ENCODE assay signal across 8 cellular contexts in the genomic region with DNA sequence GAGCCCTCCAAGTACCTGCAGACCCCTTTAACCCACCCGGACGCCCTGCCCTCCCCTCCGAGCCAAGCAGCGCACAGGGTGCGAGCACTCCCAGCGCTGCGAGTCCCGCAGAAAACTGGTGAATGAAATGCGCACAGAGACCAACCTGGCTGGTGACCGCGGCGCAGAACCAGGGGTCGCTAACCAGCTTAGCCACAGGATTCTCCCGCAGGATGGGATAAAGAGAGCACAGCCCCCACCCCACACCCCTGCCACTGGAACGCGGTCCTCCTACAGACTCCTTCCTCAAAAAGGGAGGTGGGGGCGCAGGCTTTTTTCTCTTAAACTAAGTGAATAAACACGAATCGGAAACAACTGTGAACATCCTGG. TPM values are rescaled to one million over a fixed set of nuclear protein-coding genes. Genes with fewer than 3 reads are reported as not detected.
A peak's percentile ranks its signal among the peaks of the same experiment; 100 is the strongest.
DNase-seq lines count a peak whose midpoint lies in the region; ATAC-seq and TF ChIP-seq lines count a peak whose summit lies in the region.

No MANE protein-coding gene starts in this region.

- DNase-seq in AG20443 (ENCODE audit: low spot score) (peak; percentile 20), esophagus muscularis mucosa (ENCODE audit: extremely low spot score) (no peak), natural killer cell (no peak), kidney glomerular epithelial cell (lab: John Stamatoyannopoulos, UW) (no peak)
- peak; percentile 22 for DNase-seq in activated CD8-positive, alpha-beta T cell treated with anti-CD3 and anti-CD28 coated beads for 36 hours

- H3K9me3 Mint-ChIP-seq in activated CD8-positive, alpha-beta T cell treated with anti-CD3 and anti-CD28 coated beads for 36 hours, result no peaks in the 10 kb centered on the region
- H3K9me3 Mint-ChIP-seq in natural killer cell, result no peaks in the 10 kb centered on the region

- intact Hi-C loops in activated CD8-positive, alpha-beta T cell treated with anti-CD3 and anti-CD28 coated beads for 36 hours (cut with micrococcal nuclease), result loop anchor here (5.0 kb wide), 2 partner anchors 45 to 155 kb away; no protein-coding TSS in a partner anchor
- intact Hi-C loops in esophagus muscularis mucosa (cut with DNase I) (loop anchor here (5.0 kb wide), 2 partner anchors 165 to 1565 kb away; a partner anchor contains a TSS), natural killer cell (cut with micrococcal nuclease) (loop anchor here (5.0 kb wide), 2 partner anchors 45 to 175 kb away; no protein-coding TSS in a partner anchor)

- H3K4me3 ChIP-seq in HUES6 (ENCODE audit: low read depth, low read length) (peak overlapping the region; percentile 83), esophagus muscularis mucosa (peak overlapping the region; percentile 72 to 97 (median 90))

- no peak for TF ChIP-seq EP300 in esophagus muscularis mucosa (IDR thresholded peaks at IDR 0.05)

- WGBS in esophagus muscularis mucosa, result 7% methylated on average over 17 of the region's 19 CpGs

- peak overlapping the region; percentile 94 for H3K27ac Mint-ChIP-seq in activated CD8-positive, alpha-beta T cell treated with anti-CD3 and anti-CD28 coated beads for 36 hours
- H3K27ac Mint-ChIP-seq in natural killer cell, result peak overlapping the region; percentile 86 to 96

- H3K36me3 ChIP-seq in HUES6 (ENCODE audit: control insufficient read depth, insufficient read depth, low read length), result no peaks in the 10 kb centered on the region
- H3K36me3 ChIP-seq in esophagus muscularis mucosa, result no peaks in the 10 kb centered on the region

- H3K27ac ChIP-seq in HUES6 (ENCODE audit: low read depth, low read length), result no peak overlapping the region
- H3K27ac ChIP-seq in esophagus muscularis mucosa (replicated peaks in 1 of 4), result peak overlapping the region; percentile 95 to 99 (median 98)

- no peak for ATAC-seq in activated CD8-positive, alpha-beta T cell treated with anti-CD3 and anti-CD28 coated beads for 36 hours
- ATAC-seq in natural killer cell (no peak), HG03025 (IDR thresholded peaks at IDR 0.05; ENCODE audit: low FRiP score, unreplicated experiment) (no peak), HG02870 (IDR thresholded peaks at IDR 0.05; ENCODE audit: unreplicated experiment) (no peak)

- H3K27me3 Mint-ChIP-seq in activated CD8-positive, alpha-beta T cell treated with anti-CD3 and anti-CD28 coated beads for 36 hours, result no peaks in the 10 kb centered on the region
- H3K27me3 Mint-ChIP-seq in natural killer cell (ENCODE audit: low read depth in 2 of 2), result no peaks in the 10 kb centered on the region

- H3K27me3 ChIP-seq in HUES6 (ENCODE audit: control insufficient read depth, insufficient read depth, low read length) (peaks cover 42% of the 10 kb centered on the region), esophagus muscularis mucosa (no peaks in the 10 kb centered on the region)

- H3K36me3 Mint-ChIP-seq in activated CD8-positive, alpha-beta T cell treated with anti-CD3 and anti-CD28 coated beads for 36 hours (ENCODE audit: low read depth), result no peaks in the 10 kb centered on the region
- H3K36me3 Mint-ChIP-seq in natural killer cell, result no peaks in the 10 kb centered on the region

- CTCF ChIA-PET in activated CD8-positive, alpha-beta T cell treated with anti-CD3 and anti-CD28 coated beads for 36 hours (lab: Charles Lee), result interaction anchor here (2.2 to 2.6 kb wide), 2 partner anchors 19 to 164 kb away, joined by 7 to 14 read pairs; no protein-coding TSS in a partner anchor

- H3K9me3 ChIP-seq in HUES6 (ENCODE audit: control insufficient read depth, insufficient read depth, low read depth, low read length) (no peaks in the 10 kb centered on the region), esophagus muscularis mucosa (no peaks in the 10 kb centered on the region)

- TF ChIP-seq POLR2A in esophagus muscularis mucosa (IDR thresholded peaks at IDR 0.05; ENCODE audit: low read depth), result no peak

- H3K9ac ChIP-seq in HUES6 (ENCODE audit: low read length), result peak overlapping the region; percentile 97

- H3K4me3 Mint-ChIP-seq in activated CD8-positive, alpha-beta T cell treated with anti-CD3 and anti-CD28 coated beads for 36 hours, result peak overlapping the region; percentile 94
- peak overlapping the region; percentile 95 for H3K4me3 Mint-ChIP-seq in natural killer cell

- POLR2A ChIA-PET in activated CD8-positive, alpha-beta T cell treated with anti-CD3 and anti-CD28 coated beads for 36 hours (lab: Charles Lee), result interaction anchor here (1.1 to 1.9 kb wide), 5 partner anchors 19 to 63 kb away, joined by 3 to 5 read pairs (median 3); no protein-coding TSS in a partner anchor

- H3K4me1 ChIP-seq in HUES6 (ENCODE audit: control insufficient read depth, insufficient read depth, low read length), result peaks cover 6% of the 10 kb centered on the region; the same call in 1 of the 2 replicates
- H3K4me1 ChIP-seq in esophagus muscularis mucosa, result peaks cover 13 to 35% (median 27%) of the 10 kb centered on the region in 4 donors

- peaks cover 40% of the 10 kb centered on the region for H3K4me1 Mint-ChIP-seq in activated CD8-positive, alpha-beta T cell treated with anti-CD3 and anti-CD28 coated beads for 36 hours (ENCODE audit: low read depth)
- peaks cover 48 to 55% of the 10 kb centered on the region in 2 donors for H3K4me1 Mint-ChIP-seq in natural killer cell

- TF ChIP-seq CTCF in activated CD8-positive, alpha-beta T cell treated with anti-CD3 and anti-CD28 coated beads for 36 hours (IDR thresholded peaks at IDR 0.05), result no peak
- no peak for TF ChIP-seq CTCF in esophagus muscularis mucosa (IDR thresholded peaks at IDR 0.05)
- no peak for TF ChIP-seq CTCF in natural killer cell (IDR thresholded peaks at IDR 0.05)

RNA-seq across cellular contexts. Expression of a gene that starts 1.0 kb away (rescaled TPM):
- total RNA-seq in activated CD8-positive, alpha-beta T cell treated with anti-CD3 and anti-CD28 coated beads for 36 hours, result 10 to 100 TPM; 20.8 to 26.2 TPM
- total RNA-seq in esophagus muscularis mucosa (10 to 100 TPM; 16.0 to 36.9 (median 20.7) TPM), natural killer cell (10 to 100 TPM; 87.8 to 97.6 (median 97.3) TPM)

Comparison
In these comparisons a context has a peak if more than half of its experiments do, and no peak if none do; other contexts are left out.
1. DNase-seq: peak in AG20443 (single experiment) and activated CD8-positive, alpha-beta T cell treated with anti-CD3 and anti-CD28 coated beads for 36 hours (single experiment); none in esophagus muscularis mucosa (single experiment), natural killer cell (single experiment) and kidney glomerular epithelial cell (single experiment).